ENCODE assay signal across 17 cellular contexts in genomic region chr12:8816448-8816847, GRCh38. TPM values are rescaled to one million over a fixed set of nuclear protein-coding genes. Genes with fewer than 3 reads are reported as not detected.
DNase-seq lines count a peak whose midpoint lies in the region; ATAC-seq and TF ChIP-seq lines count a peak whose summit lies in the region.
"Had no signal": no experiment of that assay in that cellular context is flagged by ENCODE, and none has a peak within 500 bp of the region (broad histone marks: within the 10 kb centered on the region; RNA-seq: fewer than 3 reads in every experiment).

No MANE protein-coding gene starts in this region.

- no peaks in the 10 kb centered on the region for H4K20me1 ChIP-seq in H9 (ENCODE audit: control insufficient read depth, insufficient read depth, insufficient read length)

- H3K4me3 Mint-ChIP-seq in H9 (no peak overlapping the region), WTC11 (no peak overlapping the region), type B pancreatic cell (no peak overlapping the region)
- H3K4me3 Mint-ChIP-seq: CD4-positive, alpha-beta T cell had no signal

- H2BK20ac ChIP-seq in H9 (ENCODE audit: low read depth, low read length, poor library complexity, severe bottlenecking): no peak overlapping the region

- no peak overlapping the region for H3T11ph ChIP-seq in H9 (ENCODE audit: low read length)

- H2BK5ac ChIP-seq in H9 (ENCODE audit: insufficient read length, low read length): no peak overlapping the region

- peak overlapping the region; percentile 31 for H3K9ac ChIP-seq in H9 (ENCODE audit: extremely low read depth, insufficient read length, low read length)
- H3K9ac ChIP-seq: KMS-11 had no signal

- H3K36me3 Mint-ChIP-seq in H9 (ENCODE audit: insufficient read depth in 1 of 3, low read depth in 3 of 3) (no peaks in the 10 kb centered on the region; a peak in 1 of 7 replicates), WTC11 (peaks cover 13% of the 10 kb centered on the region), type B pancreatic cell (peaks cover 5% of the 10 kb centered on the region)

- DNase-seq in H9 (peak; percentile 17), WTC11 (ENCODE audit: low spot score) (no peak), erythroblast (lab: John Stamatoyannopoulos, UW) (peak; percentile 65 to 88), type B pancreatic cell (ENCODE audit: extremely low spot score, unreplicated experiment) (no peak), upper lobe of left lung (no peak)
- DNase-seq: ACHN; Caco-2; CD4-positive, alpha-beta T cell; DMS153; DMS79 treated with DMSO at 0.1 percent for 48 hours; GF-D8; HCEC 1CT had no signal

- TF ChIP-seq EP300 in upper lobe of left lung (IDR thresholded peaks at IDR 0.05): no peak

- H3K4me1 Mint-ChIP-seq in H9 (peaks cover 48 to 59% of the 10 kb centered on the region in 2 experiments), WTC11 (peaks cover 75% of the 10 kb centered on the region), type B pancreatic cell (ENCODE audit: unreplicated experiment) (peaks cover 3% of the 10 kb centered on the region)

- H3K14ac ChIP-seq in H9 (ENCODE audit: insufficient read depth, low read length): no peak overlapping the region

- no peaks in the 10 kb centered on the region for H3K79me1 ChIP-seq in H9 (ENCODE audit: insufficient read depth, low read depth, low read length, poor library complexity, severe bottlenecking)

- TF ChIP-seq CTCF in H9 (conservative IDR thresholded peaks at IDR 0.05) (no peak), WTC11 (IDR thresholded peaks at IDR 0.05) (no peak), type B pancreatic cell (conservative IDR thresholded peaks at IDR 0.05) (no peak), upper lobe of left lung (IDR thresholded peaks at IDR 0.05) (no peak)

- H2AFZ ChIP-seq in H9 (ENCODE audit: low read length): no peak overlapping the region

- no peaks in the 10 kb centered on the region for H3K9me3 ChIP-seq in H9 (ENCODE audit: control insufficient read depth, low read depth, low read length)
- H3K9me3 ChIP-seq in upper lobe of left lung: no peaks in the 10 kb centered on the region
- H3K9me3 ChIP-seq: Caco-2 had no signal

- no peak overlapping the region for H3K56ac ChIP-seq in H9 (ENCODE audit: insufficient read length, low read depth, low read length)

- H3K27ac Mint-ChIP-seq in H9 (peak overlapping the region; percentile 3 to 43 (median 21); a peak in 4 of 7 replicates), WTC11 (peak overlapping the region; percentile 96), type B pancreatic cell (peak overlapping the region; percentile 50)
- H3K27ac Mint-ChIP-seq: CD4-positive, alpha-beta T cell had no signal

- H2BK120ac ChIP-seq in H9 (ENCODE audit: low read depth, low read length, poor library complexity, severe bottlenecking): no peak overlapping the region

- H4K8ac ChIP-seq in H9 (replicated peaks; ENCODE audit: insufficient read length, low read depth, low read length): no peak overlapping the region

- no peak overlapping the region for H2AK5ac ChIP-seq in H9 (ENCODE audit: insufficient read length, low read length)

- no CpG with 5 or more reads among the region's 3 CpGs for WGBS in H9 (ENCODE audit: extremely low coverage, insufficient read length, low lambda C conversion rate)
- 87 to 89% methylated on average over 3 of the region's 3 CpGs for WGBS in upper lobe of left lung, 2 donors

- H3K27me3 Mint-ChIP-seq in H9 (ENCODE audit: low read depth) (no peaks in the 10 kb centered on the region), WTC11 (ENCODE audit: low read depth) (no peaks in the 10 kb centered on the region), type B pancreatic cell (no peaks in the 10 kb centered on the region)
- H3K27me3 Mint-ChIP-seq: CD4-positive, alpha-beta T cell had no signal

- no peak overlapping the region for H3K4ac ChIP-seq in H9 (ENCODE audit: low read depth, low read length)

- H3K23ac ChIP-seq in H9 (ENCODE audit: insufficient read length, low read depth, low read length): no peak overlapping the region

- no peaks in the 10 kb centered on the region for H3K23me2 ChIP-seq in H9 (ENCODE audit: insufficient read length, low read depth, low read length, poor library complexity, severe bottlenecking)

- H3K4me3 ChIP-seq in upper lobe of left lung: no peak overlapping the region

- H3K27me3 ChIP-seq in H9 (ENCODE audit: insufficient read depth, low read length) (no peaks in the 10 kb centered on the region), upper lobe of left lung (no peaks in the 10 kb centered on the region)

- no peak overlapping the region for H4K91ac ChIP-seq in H9 (ENCODE audit: insufficient read length, low read depth, low read length)

- H3K27ac ChIP-seq in H9 (ENCODE audit: insufficient read length, low read depth, low read length): no peak overlapping the region
- no peak overlapping the region for H3K27ac ChIP-seq in upper lobe of left lung
- H3K27ac ChIP-seq: C4-2B, KMS-11 had no signal

- no peak overlapping the region for H2BK15ac ChIP-seq in H9 (ENCODE audit: low read depth, low read length)

- POLR2A ChIA-PET in WTC11 (lab: Charles Lee): no interaction called here

- no peaks in the 10 kb centered on the region for H3K79me2 ChIP-seq in H9 (ENCODE audit: insufficient read depth, low read length)

- H2BK12ac ChIP-seq in H9 (ENCODE audit: insufficient read length, low read depth, low read length): no peak overlapping the region

- no peak overlapping the region for H3K4me2 ChIP-seq in H9 (ENCODE audit: insufficient read depth, insufficient read length, low read length)
- H3K4me2 ChIP-seq: KMS-11 had no signal

- H3K9me3 Mint-ChIP-seq in H9 (peaks cover 0 to 3% of the 10 kb centered on the region in 2 experiments; a peak in 1 of 5 replicates), WTC11 (no peaks in the 10 kb centered on the region), type B pancreatic cell (peaks cover 7% of the 10 kb centered on the region)
- H3K9me3 Mint-ChIP-seq: CD4-positive, alpha-beta T cell had no signal

- no peak for ATAC-seq in WTC11
- no peak for ATAC-seq in GM21528 (IDR thresholded peaks at IDR 0.05; ENCODE audit: low FRiP score, unreplicated experiment)
- ATAC-seq in HG02981 (IDR thresholded peaks at IDR 0.05; ENCODE audit: unreplicated experiment): no peak
- no peak for ATAC-seq in upper lobe of left lung (ENCODE audit: low FRiP score in 2 of 2)

- H3K18ac ChIP-seq in H9 (ENCODE audit: insufficient read length, low read depth, low read length): no peak overlapping the region

- CTCF ChIA-PET in WTC11 (lab: Charles Lee): interaction anchor here (0.6 to 4.7 kb wide), 5 partner anchors 30 to 272 kb away, joined by 3 to 27 read pairs (median 3); partner anchors contain the start of gene M6PR

- H4K5ac ChIP-seq in H9 (ENCODE audit: insufficient read length, low read depth, low read length): no peak overlapping the region

- H3K4me1 ChIP-seq in H9 (ENCODE audit: insufficient read depth, low read length) (peaks cover 14% of the 10 kb centered on the region; the same call in 1 of the 2 replicates), upper lobe of left lung (no peaks in the 10 kb centered on the region)
- H3K4me1 ChIP-seq: Caco-2 had no signal

- TF ChIP-seq POLR2A in erythroblast (IDR thresholded peaks at IDR 0.05; ENCODE audit: low read length) (peak; percentile 43), upper lobe of left lung (IDR thresholded peaks at IDR 0.05) (no peak)

- no peaks in the 10 kb centered on the region for H3K36me3 ChIP-seq in upper lobe of left lung

TF ChIP-seq in WTC11, 78 proteins besides CTCF, POLR2A, EP300 and RAD21 (continues in another document):
- TF ChIP-seq ATF6 (CRISPR knock-in tag; IDR thresholded peaks at IDR 0.05): no peak
- TF ChIP-seq ERG (CRISPR knock-in tag; IDR thresholded peaks at IDR 0.05): no peak
- no peak for TF ChIP-seq TEAD1 (CRISPR knock-in tag; IDR thresholded peaks at IDR 0.05)
- TF ChIP-seq SMAD4 (CRISPR knock-in tag; IDR thresholded peaks at IDR 0.05): no peak
- no peak for TF ChIP-seq CREB1 (CRISPR knock-in tag; IDR thresholded peaks at IDR 0.05)
- TF ChIP-seq CBFB (CRISPR knock-in tag; IDR thresholded peaks at IDR 0.05; ENCODE audit: low read depth): no peak
- no peak for TF ChIP-seq NR1H2 (CRISPR knock-in tag; IDR thresholded peaks at IDR 0.05)
- no peak for TF ChIP-seq PREB (CRISPR knock-in tag; IDR thresholded peaks at IDR 0.05; ENCODE audit: borderline replicate concordance)

RNA-seq across cellular contexts. Expression of gene A2ML1, which starts 6.0 kb away (rescaled TPM):
- total RNA-seq in H9 (2021) (2.8 and 4.1 TPM in 2 replicates), WTC11 (2021) (9.1 to 11.5 TPM (median 10.5 TPM) in 3 replicates), type B pancreatic cell (ENCODE audit: low replicate concordance) (3.8 and 26.0 TPM in 2 replicates), upper lobe of left lung (under 1 TPM in 2 of 6 donors, not detected in 4; 0.13 to 0.15 TPM)
- total RNA-seq: Caco-2; CD4-positive, alpha-beta T cell; H4 had no signal

Comparison
In these comparisons a context has a peak if more than half of its experiments do, and no peak if none do; other contexts are left out.
1. DNase-seq: peak in H9 (single experiment) and erythroblast (2 of 2); none in WTC11 (single experiment), type B pancreatic cell (single experiment) and upper lobe of left lung (0 of 2).
2. H3K27ac Mint-ChIP-seq: peak in every context shown above with its lines; median percentile 96 in WTC11; 50 in type B pancreatic cell; 21 in H9.